31 cellular contexts compared by ENCODE assay signal in the genomic region with DNA sequence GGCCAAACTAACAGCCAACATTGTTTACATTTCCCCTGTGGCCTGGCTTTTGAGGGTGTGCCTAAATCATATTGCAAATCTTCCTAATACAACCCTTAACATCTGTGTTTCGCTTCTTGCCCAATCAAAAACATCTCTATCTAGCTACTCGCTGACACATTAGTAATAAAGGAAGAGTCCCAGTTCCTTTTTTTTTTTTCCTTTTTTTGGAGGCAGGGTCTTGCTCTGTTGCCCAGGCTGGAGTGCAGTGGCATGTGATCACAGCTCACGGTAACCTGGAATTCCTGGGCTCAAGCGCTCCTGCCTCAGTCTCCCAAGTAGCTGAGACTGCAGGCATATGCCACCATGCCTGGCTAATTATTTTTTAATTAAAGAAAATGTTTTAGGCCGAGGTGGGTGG.
"Had no signal": no experiment of that assay in that cellular context is flagged by ENCODE, and none has a peak within 500 bp of the region (broad histone marks: within the 10 kb centered on the region; RNA-seq: fewer than 3 reads in every experiment).

No MANE protein-coding gene starts in this region.

- H3K27me3 ChIP-seq: ascending aorta, MG63, SJCRH30 had no signal

- H3K9me3 ChIP-seq: ascending aorta, MG63, SJCRH30 had no signal

- H3K36me3 ChIP-seq: cardiac muscle cell had no signal

- ATAC-seq: activated CD8-positive, alpha-beta T cell treated with anti-CD3 and anti-CD28 coated beads for 36 hours; activated T-cell treated with anti-CD3 and anti-CD28 coated beads, Interleukin-2, amount 50 U/mL, for 72 hours; activated T-helper 17 cell treated with anti-CD3 and anti-CD28 coated beads, Interleukin-2, amount 50 U/mL, for 72 hours; Right ventricle myocardium inferior had no signal

- H3K4me3 ChIP-seq: ascending aorta, cardiac muscle cell, MG63, PC-9, SJCRH30, SK-N-MC had no signal

- DNase-seq: activated CD4-positive, alpha-beta T cell treated with anti-CD3 and anti-CD28 coated beads, Interleukin-2, amount 10 ng/mL, durations not matched to agents 24 days and 14 days; activated CD4-positive, alpha-beta T cell treated with anti-CD3 and anti-CD28 coated beads, Interleukin-2, amount 50 U/mL, for 4 hours; activated CD8-positive, alpha-beta T cell treated with anti-CD3 and anti-CD28 coated beads for 36 hours; activated effector memory CD4-positive, alpha-beta T cell treated with anti-CD3 and anti-CD28 coated beads, Interleukin-2, amount 50 U/mL, for 16 hours; activated naive CD4-positive, alpha-beta T cell treated with Interleukin-2 at 50 U/mL for 16 hours; activated naive CD8-positive, alpha-beta T cell treated with anti-CD3 and anti-CD28 coated beads, Interleukin-2, amount 10 ng/mL, durations not matched to agents 7 days and 5 days; activated T-cell treated with anti-CD3 and anti-CD28 coated beads, Interleukin-2, amount 50 U/mL, for 1 hour; activated T-cell treated with anti-CD3 and anti-CD28 coated beads, Interleukin-2, amount 50 U/mL, for 72 hours; amygdala; Kasumi-1; KBM-7; MG63; NCI-H1048; NCI-H1105 treated with DMSO at 0.1 percent for 48 hours; NCI-H1436; NCI-H1694; NCI-H1930; NCI-H2081 treated with DMSO at 0.1 percent for 48 hours; NCI-H226; NCI-H446 treated with DMSO at 0.1 percent for 48 hours; NCI-H524 treated with DMSO at 0.1 percent for 48 hours; NK-92 treated with Interleukin-12 subunit alpha and Interleukin-12 subunit beta, amount 100 ng/mL, for 24 hours; PC-9; SJCRH30; T1000 had no signal

- H3K27ac ChIP-seq: ascending aorta, cardiac muscle cell, PC-9, RWPE1, SJCRH30, SK-N-MC had no signal
